Comparison of ENCODE assay signal across 2 cellular contexts in the genomic region with DNA sequence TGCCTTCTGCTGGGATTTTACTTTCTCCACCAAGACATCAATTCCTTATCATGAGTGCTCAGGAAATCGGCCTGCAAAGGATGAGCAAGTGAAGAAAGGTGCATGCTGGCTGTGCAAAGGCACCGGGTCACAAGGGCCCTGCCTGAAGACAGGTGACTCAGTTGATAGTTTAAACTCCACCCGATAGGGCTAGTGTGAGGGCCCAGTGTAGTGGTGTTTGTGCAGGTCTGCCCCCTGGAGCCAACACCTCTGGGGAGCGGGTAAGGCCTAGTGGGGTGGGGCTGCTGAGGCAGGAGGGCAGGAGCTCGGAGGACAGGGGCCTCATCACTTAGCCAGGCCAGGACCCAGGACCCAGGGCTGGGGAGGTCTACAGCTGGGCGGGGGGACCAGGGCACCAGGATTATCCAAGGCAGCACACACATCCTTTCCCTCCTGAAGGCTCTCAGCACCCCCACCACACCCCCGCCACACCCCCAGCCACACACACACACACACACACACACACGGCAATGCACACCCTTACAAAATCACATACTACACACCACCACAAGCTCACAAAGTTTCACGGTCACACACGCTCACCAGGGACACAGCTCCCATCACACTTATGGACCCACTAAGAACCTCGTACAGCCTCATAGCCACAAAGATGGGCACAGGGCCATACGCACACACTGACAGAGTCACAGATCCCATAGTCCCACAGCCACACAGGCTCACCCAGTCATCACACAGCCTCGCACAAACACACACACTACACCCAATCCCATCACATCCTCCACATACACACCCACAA.
TF ChIP-seq lines count a peak whose summit lies in the region.

No MANE protein-coding gene starts in this region.

TF ChIP-seq in HepG2, 621 proteins besides CTCF, POLR2A, EP300 and RAD21:
- no peak for TF ChIP-seq ZNF556 (CRISPR knock-in tag; IDR thresholded peaks at IDR 0.05; ENCODE audit: borderline replicate concordance)
- no peak for TF ChIP-seq ZNF792 (CRISPR knock-in tag; IDR thresholded peaks at IDR 0.05)
- TF ChIP-seq ZFX (CRISPR knock-in tag; IDR thresholded peaks at IDR 0.05; ENCODE audit: low read depth), result 0 out of 2 replicates have a peak, but pooled peaks have one; percentile 16
- no peak for TF ChIP-seq TCF7 (IDR thresholded peaks at IDR 0.05; ENCODE audit: low read depth)
- TF ChIP-seq SKI (IDR thresholded peaks at IDR 0.05; ENCODE audit: partially characterized antibody), result no peak

TF ChIP-seq in H1, 55 proteins besides CTCF, POLR2A, EP300 and RAD21:
- no peak for TF ChIP-seq SIX5 (IDR thresholded peaks at IDR 0.05; ENCODE audit: low read depth, low read length)
- TF ChIP-seq ASH2L (IDR thresholded peaks at IDR 0.05; ENCODE audit: low read length), result no peak
- TF ChIP-seq, protein P1, sequence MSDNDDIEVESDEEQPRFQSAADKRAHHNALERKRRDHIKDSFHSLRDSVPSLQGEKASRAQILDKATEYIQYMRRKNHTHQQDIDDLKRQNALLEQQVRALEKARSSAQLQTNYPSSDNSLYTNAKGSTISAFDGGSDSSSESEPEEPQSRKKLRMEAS (IDR thresholded peaks at IDR 0.05), result no peak
- no peak for TF ChIP-seq SP1 (IDR thresholded peaks at IDR 0.05; ENCODE audit: low read depth, low read length)
- no peak for TF ChIP-seq YY1 (IDR thresholded peaks at IDR 0.05; ENCODE audit: low read depth, low read length)
- TF ChIP-seq HDAC2 (IDR thresholded peaks at IDR 0.05; ENCODE audit: borderline replicate concordance in 1 of 2, low read depth in 2 of 2, low read length in 2 of 2), result no peak
- TF ChIP-seq TBP (IDR thresholded peaks at IDR 0.05; ENCODE audit: low read depth, low read length), result no peak
- no peak for TF ChIP-seq SIRT6 (IDR thresholded peaks at IDR 0.05; ENCODE audit: low read length)
- TF ChIP-seq RXRA (IDR thresholded peaks at IDR 0.05; ENCODE audit: insufficient read depth, low read depth, low read length), result no peak
- no peak for TF ChIP-seq PHF8 (conservative IDR thresholded peaks at IDR 0.05; ENCODE audit: low read depth, low read length)
- no peak for TF ChIP-seq SP2 (IDR thresholded peaks at IDR 0.05; ENCODE audit: low read length)
- no peak for TF ChIP-seq CBX8 (IDR thresholded peaks at IDR 0.05; ENCODE audit: borderline replicate concordance, low read depth, low read length)
- TF ChIP-seq GABPA (IDR thresholded peaks at IDR 0.05; ENCODE audit: borderline replicate concordance, insufficient read depth, low read length), result no peak
